Comparison of ENCODE assay signal across 24 cellular contexts in the genomic region with DNA sequence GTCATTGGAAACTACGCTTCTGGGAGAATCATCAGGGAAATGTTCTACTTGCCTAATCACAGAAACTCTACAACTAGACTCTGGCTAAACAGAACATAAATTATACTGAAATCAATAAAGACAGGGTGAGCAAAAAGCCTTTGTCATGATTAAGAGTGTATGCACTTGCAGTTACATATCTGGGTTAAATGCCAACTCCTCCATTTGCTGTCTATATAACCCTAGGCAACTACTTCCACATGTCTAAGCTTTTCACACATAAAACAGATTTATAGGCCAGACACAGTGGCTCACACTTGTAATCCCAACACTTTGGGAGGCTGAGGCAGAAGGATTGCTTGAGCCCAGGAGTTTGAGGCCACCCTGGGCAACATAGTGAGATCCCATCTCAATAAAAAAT.
"Had no signal": no experiment of that assay in that cellular context is flagged by ENCODE, and none has a peak within 500 bp of the region (broad histone marks: within the 10 kb centered on the region; RNA-seq: fewer than 3 reads in every experiment).

No MANE protein-coding gene starts in this region.

- DNase-seq: activated CD4-positive, alpha-beta T cell treated with anti-CD3 and anti-CD28 coated beads, Interleukin-2, amount 10 ng/mL, durations not matched to agents 24 days and 14 days; activated CD4-positive, alpha-beta T cell treated with anti-CD3 and anti-CD28 coated beads, Interleukin-2, amount 50 U/mL, for 4 hours; activated CD8-positive, alpha-beta T cell treated with anti-CD3 and anti-CD28 coated beads for 36 hours; activated gamma-delta T cell treated with Interleukin-2 at 50 U/mL for 16 hours; activated naive CD4-positive, alpha-beta T cell treated with anti-CD3 and anti-CD28 coated beads for 36 hours; activated T-cell treated with anti-CD3 and anti-CD28 coated beads, Interleukin-2, amount 50 U/mL, for 24 hours; adrenal gland; body of pancreas; caudate nucleus; cerebellar nuclear complex; NCI-H1092 treated with DMSO at 0.1 percent for 48 hours; NCI-H146; NCI-H187; NCI-H2029 treated with DMSO at 0.1 percent for 48 hours; NCI-H2107; NCI-H2171; NCI-H524; SHP77; SJCRH30 had no signal

- H3K27ac Mint-ChIP-seq: activated CD4-positive, alpha-beta T cell treated with anti-CD3 and anti-CD28 coated beads, Interleukin-2, amount 10 ng/mL, durations not matched to agents 24 days and 14 days; activated CD8-positive, alpha-beta T cell treated with anti-CD3 and anti-CD28 coated beads for 36 hours; activated naive CD4-positive, alpha-beta T cell treated with anti-CD3 and anti-CD28 coated beads for 36 hours; activated naive CD4-positive, alpha-beta T cell treated with anti-CD3 and anti-CD28 coated beads, Interleukin-2, amount 50 U/mL, for 72 hours; activated T-cell treated with anti-CD3 and anti-CD28 coated beads, Interleukin-2, amount 50 U/mL, for 24 hours; T-helper 1 cell treated with Interleukin-12 subunit alpha and Interleukin-12 subunit beta and Interleukin-4 antibody, amounts not matched to agents 30 μg/mL and 1 μg/mL, for 36 hours; T-helper 2 cell treated with Interferon-gamma antibody and Interleukin-4, amounts not matched to agents 5 μg/mL and 100 μg/mL, for 36 hours had no signal

- H3K36me3 ChIP-seq: adrenal gland, breast epithelium, SJCRH30 had no signal

- ATAC-seq: activated CD8-positive, alpha-beta T cell treated with anti-CD3 and anti-CD28 coated beads for 36 hours; activated naive CD4-positive, alpha-beta T cell treated with anti-CD3 and anti-CD28 coated beads, Interleukin-2, amount 50 U/mL, for 72 hours; body of pancreas had no signal

- H3K4me3 Mint-ChIP-seq: activated CD4-positive, alpha-beta T cell treated with anti-CD3 and anti-CD28 coated beads, Interleukin-2, amount 10 ng/mL, durations not matched to agents 24 days and 14 days; activated CD8-positive, alpha-beta T cell treated with anti-CD3 and anti-CD28 coated beads for 36 hours; activated naive CD4-positive, alpha-beta T cell treated with anti-CD3 and anti-CD28 coated beads for 36 hours; activated T-cell treated with anti-CD3 and anti-CD28 coated beads, Interleukin-2, amount 50 U/mL, for 24 hours; T-helper 1 cell treated with Interleukin-12 subunit alpha and Interleukin-12 subunit beta and Interleukin-4 antibody, amounts not matched to agents 30 μg/mL and 1 μg/mL, for 36 hours; T-helper 2 cell treated with Interferon-gamma antibody and Interleukin-4, amounts not matched to agents 5 μg/mL and 100 μg/mL, for 36 hours had no signal

- H3K4me1 Mint-ChIP-seq: activated CD4-positive, alpha-beta T cell treated with anti-CD3 and anti-CD28 coated beads, Interleukin-2, amount 10 ng/mL, durations not matched to agents 24 days and 14 days had no signal

- H3K27me3 ChIP-seq: adrenal gland, body of pancreas, breast epithelium, SJCRH30 had no signal

- H3K36me3 Mint-ChIP-seq: activated naive CD4-positive, alpha-beta T cell treated with anti-CD3 and anti-CD28 coated beads, Interleukin-2, amount 50 U/mL, for 72 hours had no signal

- H3K9me3 Mint-ChIP-seq: activated CD8-positive, alpha-beta T cell treated with anti-CD3 and anti-CD28 coated beads for 36 hours; activated naive CD4-positive, alpha-beta T cell treated with anti-CD3 and anti-CD28 coated beads for 36 hours; activated naive CD4-positive, alpha-beta T cell treated with anti-CD3 and anti-CD28 coated beads, Interleukin-2, amount 50 U/mL, for 72 hours; activated T-cell treated with anti-CD3 and anti-CD28 coated beads, Interleukin-2, amount 50 U/mL, for 24 hours; T-helper 1 cell treated with Interleukin-12 subunit alpha and Interleukin-12 subunit beta and Interleukin-4 antibody, amounts not matched to agents 30 μg/mL and 1 μg/mL, for 36 hours; T-helper 2 cell treated with Interferon-gamma antibody and Interleukin-4, amounts not matched to agents 5 μg/mL and 100 μg/mL, for 36 hours had no signal

- H3K4me3 ChIP-seq: adrenal gland, body of pancreas, breast epithelium, SJCRH30, SK-N-MC had no signal

- H3K27ac ChIP-seq: adrenal gland, body of pancreas, breast epithelium, SJCRH30, SK-N-MC had no signal
